ENCODE assay signal across 19 cellular contexts in the genomic region with DNA sequence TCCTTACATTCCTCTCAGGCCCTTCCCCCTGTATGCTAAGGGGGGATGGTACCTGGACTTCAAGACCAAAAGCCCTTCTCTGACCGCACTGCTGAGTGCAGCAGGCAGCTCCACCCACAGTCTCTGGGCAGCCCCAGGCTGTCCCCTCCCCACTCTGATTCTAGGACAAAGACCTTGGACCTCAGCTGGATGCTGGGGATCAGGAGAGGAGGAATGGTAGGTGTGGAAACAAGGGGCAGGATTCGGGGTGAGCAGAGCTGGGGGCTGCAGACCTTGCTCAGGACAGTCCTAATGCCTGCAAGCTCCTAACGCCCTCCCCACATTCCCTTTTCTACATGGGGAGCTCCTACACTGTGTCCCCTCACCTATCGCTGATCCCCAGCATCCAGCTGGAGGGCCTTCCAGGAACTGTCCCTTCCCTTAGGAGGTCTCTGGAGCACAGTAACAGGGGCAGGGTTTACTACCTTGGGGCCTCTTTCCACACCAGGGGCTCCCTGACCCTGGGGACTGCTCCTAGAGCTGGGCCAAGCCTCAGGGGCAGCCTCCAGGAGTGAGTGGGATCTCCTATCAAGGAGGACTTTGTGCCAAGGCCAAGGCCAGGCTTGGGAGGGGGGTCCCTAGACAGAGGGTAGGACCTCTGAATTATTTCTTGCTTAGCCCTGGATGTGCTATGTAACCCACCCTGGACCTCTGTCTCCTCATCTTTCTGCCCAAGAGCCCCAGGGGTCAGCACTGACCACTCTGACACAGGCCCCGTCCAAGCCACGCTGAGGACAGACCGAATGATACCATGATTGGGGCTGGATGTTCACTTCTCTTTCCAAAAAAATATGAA. TPM values are rescaled to one million over a fixed set of nuclear protein-coding genes. Genes with fewer than 3 reads are reported as not detected.
"Had no signal": no experiment of that assay in that cellular context is flagged by ENCODE, and none has a peak within 500 bp of the region (broad histone marks: within the 10 kb centered on the region; RNA-seq: fewer than 3 reads in every experiment).

No MANE protein-coding gene starts in this region.

- ATAC-seq: activated CD4-positive, alpha-beta T cell treated with anti-CD3 and anti-CD28 coated beads for 36 hours; activated CD8-positive, alpha-beta memory T cell treated with anti-CD3 and anti-CD28 coated beads, Interleukin-2, amount 10 ng/mL, durations not matched to agents 7 days and 5 days; left colon; naive thymus-derived CD8-positive, alpha-beta T cell had no signal

- H3K27ac ChIP-seq: adrenal gland, colonic mucosa, esophagus squamous epithelium, ovary, thoracic aorta, WERI-Rb-1 had no signal

- DNase-seq: activated CD4-positive, alpha-beta memory T cell treated with anti-CD3 and anti-CD28 coated beads for 36 hours; activated CD4-positive, alpha-beta T cell treated with anti-CD3 and anti-CD28 coated beads for 36 hours; activated CD8-positive, alpha-beta memory T cell treated with anti-CD3 and anti-CD28 coated beads, Interleukin-2, amount 10 ng/mL, durations not matched to agents 7 days and 5 days; activated T-cell treated with anti-CD3 and anti-CD28 coated beads, Interleukin-2, amount 50 U/mL, for 1 hour; caudate nucleus; colonic mucosa; esophagus squamous epithelium; left colon; ovary; stimulated activated CD4-positive, alpha-beta T cell treated with anti-CD3 and anti-CD28 coated beads, Interleukin-1b, Interleukin-23, amount 100 ng/mL, for 48 hours; WERI-Rb-1 had no signal

- H3K9me3 ChIP-seq: adrenal gland, colonic mucosa, esophagus squamous epithelium, ovary, thoracic aorta had no signal

- H3K4me1 ChIP-seq: adrenal gland, colonic mucosa had no signal

- H3K36me3 ChIP-seq: adrenal gland, colonic mucosa, esophagus squamous epithelium, ovary, thoracic aorta, WERI-Rb-1 had no signal

- H3K4me3 ChIP-seq: adrenal gland, colonic mucosa, esophagus squamous epithelium, ovary, thoracic aorta had no signal

- H3K27me3 ChIP-seq: adrenal gland, colonic mucosa, esophagus squamous epithelium, ovary had no signal

RNA-seq across cellular contexts. Expression of a gene that starts 5.6 kb away (rescaled TPM):
- total RNA-seq: activated CD4-positive, alpha-beta memory T cell treated with anti-CD3 and anti-CD28 coated beads for 36 hours; activated CD4-positive, alpha-beta T cell treated with anti-CD3 and anti-CD28 coated beads for 36 hours; activated CD8-positive, alpha-beta memory T cell treated with anti-CD3 and anti-CD28 coated beads, Interleukin-2, amount 10 ng/mL, durations not matched to agents 7 days and 5 days; colonic mucosa; fibroblast of villous mesenchyme; glomerular endothelial cell; left colon; lung microvascular endothelial cell; naive thymus-derived CD8-positive, alpha-beta T cell; T-helper 1 cell treated with Interleukin-12 subunit alpha and Interleukin-12 subunit beta and Interleukin-4 antibody, amounts not matched to agents 30 ng/mL and 1 ng/mL, for 36 hours; ureter had no signal
- polyA plus RNA-seq: naive thymus-derived CD8-positive, alpha-beta T cell had no signal

RNA-seq across cellular contexts. Expression of a gene that starts 50.4 kb away (rescaled TPM):
- total RNA-seq: esophagus squamous epithelium, glomerular endothelial cell, lung microvascular endothelial cell had no signal
